Comparison of ENCODE assay signal across 1 cellular context in the genomic region with DNA sequence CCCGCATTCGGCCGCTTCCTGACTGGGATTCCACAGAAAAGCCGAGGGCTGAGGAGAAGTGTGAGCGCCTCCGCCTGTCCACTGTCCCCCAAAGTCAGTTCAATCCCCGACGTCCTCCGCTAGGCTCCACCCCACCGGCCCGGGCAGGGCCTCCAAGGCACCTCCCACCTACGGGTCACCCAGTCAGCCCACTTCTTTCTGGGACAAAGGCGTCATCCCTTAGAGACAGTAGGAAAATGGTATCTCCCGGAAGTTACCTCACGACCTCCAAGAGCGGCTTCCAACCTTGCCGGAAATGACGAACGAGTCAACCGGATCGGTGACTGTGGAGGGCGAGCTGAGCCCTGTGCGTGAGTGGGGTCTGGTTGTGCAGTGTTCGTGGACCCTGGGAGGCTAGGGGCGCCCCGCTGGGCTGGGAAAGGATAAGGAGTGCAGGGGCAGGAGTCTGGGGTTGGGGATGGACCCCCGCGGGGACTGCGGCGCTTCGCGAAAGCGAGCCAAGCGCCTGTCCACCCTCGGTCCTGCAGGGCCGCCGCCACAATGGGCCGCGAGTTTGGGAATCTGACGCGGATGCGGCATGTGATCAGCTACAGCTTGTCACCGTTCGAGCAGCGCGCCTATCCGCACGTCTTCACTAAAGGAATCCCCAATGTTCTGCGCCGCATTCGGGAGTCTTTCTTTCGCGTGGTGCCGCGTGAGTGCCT.
A peak's percentile ranks its signal among the peaks of the same experiment; 100 is the strongest.
TF ChIP-seq lines count a peak whose summit lies in the region.

A gene with protein sequence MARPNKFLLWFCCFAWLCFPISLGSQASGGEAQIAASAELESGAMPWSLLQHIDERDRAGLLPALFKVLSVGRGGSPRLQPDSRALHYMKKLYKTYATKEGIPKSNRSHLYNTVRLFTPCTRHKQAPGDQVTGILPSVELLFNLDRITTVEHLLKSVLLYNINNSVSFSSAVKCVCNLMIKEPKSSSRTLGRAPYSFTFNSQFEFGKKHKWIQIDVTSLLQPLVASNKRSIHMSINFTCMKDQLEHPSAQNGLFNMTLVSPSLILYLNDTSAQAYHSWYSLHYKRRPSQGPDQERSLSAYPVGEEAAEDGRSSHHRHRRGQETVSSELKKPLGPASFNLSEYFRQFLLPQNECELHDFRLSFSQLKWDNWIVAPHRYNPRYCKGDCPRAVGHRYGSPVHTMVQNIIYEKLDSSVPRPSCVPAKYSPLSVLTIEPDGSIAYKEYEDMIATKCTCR (minus strand): TSS at position 128 of the 704 bp plus-strand sequence. CDS start 1,936 bp downstream, outside the sequence.
A gene (plus strand): TSS at position 301 of the 704 bp plus-strand sequence. CDS start 240 bp downstream, at position 541.

TF ChIP-seq in K562, 482 proteins besides CTCF, POLR2A, EP300 and RAD21 (continued from another document and continues in another):
- TF ChIP-seq POLR2AphosphoS5 (IDR thresholded peaks at IDR 0.05; ENCODE audit: control insufficient read depth, insufficient read depth, low read depth, low read length) (peak; percentile 98), TAF9B (IDR thresholded peaks at IDR 0.05; ENCODE audit: partially characterized antibody) (peak; percentile 81), FUS (optimal IDR thresholded peaks at IDR 0.05; ENCODE audit: low read depth, low read length) (no peak), ESRRB (CRISPR knock-in tag; IDR thresholded peaks at IDR 0.05; ENCODE audit: borderline replicate concordance) (no peak), CBX8 (IDR thresholded peaks at IDR 0.05; ENCODE audit: borderline replicate concordance, extremely low read depth, low read depth, low read length, poor library complexity, severe bottlenecking) (no peak), MTA1 (IDR thresholded peaks at IDR 0.05; ENCODE audit: borderline replicate concordance) (no peak), SLC30A9 (CRISPR knock-in tag; IDR thresholded peaks at IDR 0.05) (no peak), HNRNPL (IDR thresholded peaks at IDR 0.05; ENCODE audit: low read depth, low read length) (no peak), TRIM28 (IDR thresholded peaks at IDR 0.05) (peak; percentile 65; the same call in 1 of the 2 replicates), SMAD1 (IDR thresholded peaks at IDR 0.05; ENCODE audit: low read depth, low read length, partially characterized antibody) (peak; percentile 69), ZNF384 (IDR thresholded peaks at IDR 0.05; ENCODE audit: low read depth, low read length) (no peak), GATAD2A (IDR thresholded peaks at IDR 0.05) (no peak), DIDO1 (tag; IDR thresholded peaks at IDR 0.05; ENCODE audit: low read depth) (no peak), SUPT5H (IDR thresholded peaks at IDR 0.05) (peak; percentile 99), DMBX1 (CRISPR knock-in tag; IDR thresholded peaks at IDR 0.05; ENCODE audit: borderline replicate concordance) (no peak), ZBED1 (IDR thresholded peaks at IDR 0.05) (no peak; the same call in 1 of the 2 replicates), KLF16 (IDR thresholded peaks at IDR 0.05) (0 out of 2 replicates have a peak, but pooled peaks have one; percentile 22), ZBTB17 (CRISPR knock-in tag; IDR thresholded peaks at IDR 0.05) (no peak), NR1H2 (CRISPR knock-in tag; IDR thresholded peaks at IDR 0.05) (peak; percentile 97), ZNF561 (CRISPR knock-in tag; conservative IDR thresholded peaks at IDR 0.05) (no peak), SNIP1 (IDR thresholded peaks at IDR 0.05; ENCODE audit: low read depth) (no peak), FOXA3 (CRISPR knock-in tag; conservative IDR thresholded peaks at IDR 0.05 in 1 of 2, IDR thresholded peaks at IDR 0.05 in 1 of 2) (no peak), PPARD (CRISPR knock-in tag; IDR thresholded peaks at IDR 0.05) (no peak), YBX1 (IDR thresholded peaks at IDR 0.05) (no peak), CBX3 (IDR thresholded peaks at IDR 0.05; ENCODE audit: borderline replicate concordance in 1 of 2, low read length in 2 of 2) (no peak; a peak in 1 of 3 replicates), MAFG (tag; conservative IDR thresholded peaks at IDR 0.05) (no peak), TCF7 (IDR thresholded peaks at IDR 0.05; ENCODE audit: borderline replicate concordance) (0 out of 2 replicates have a peak, but pooled peaks have one; percentile 4), SRSF1 (IDR thresholded peaks at IDR 0.05; ENCODE audit: low read depth, low read length) (no peak), GTF2A2 (tag; IDR thresholded peaks at IDR 0.05) (no peak)
- TF ChIP-seq, protein P1, sequence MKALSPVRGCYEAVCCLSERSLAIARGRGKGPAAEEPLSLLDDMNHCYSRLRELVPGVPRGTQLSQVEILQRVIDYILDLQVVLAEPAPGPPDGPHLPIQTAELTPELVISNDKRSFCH (CRISPR knock-in tag; IDR thresholded peaks at IDR 0.05) = no peak
- TF ChIP-seq, protein P1 (tag; IDR thresholded peaks at IDR 0.05) = no peak
- TF ChIP-seq, protein P2, sequence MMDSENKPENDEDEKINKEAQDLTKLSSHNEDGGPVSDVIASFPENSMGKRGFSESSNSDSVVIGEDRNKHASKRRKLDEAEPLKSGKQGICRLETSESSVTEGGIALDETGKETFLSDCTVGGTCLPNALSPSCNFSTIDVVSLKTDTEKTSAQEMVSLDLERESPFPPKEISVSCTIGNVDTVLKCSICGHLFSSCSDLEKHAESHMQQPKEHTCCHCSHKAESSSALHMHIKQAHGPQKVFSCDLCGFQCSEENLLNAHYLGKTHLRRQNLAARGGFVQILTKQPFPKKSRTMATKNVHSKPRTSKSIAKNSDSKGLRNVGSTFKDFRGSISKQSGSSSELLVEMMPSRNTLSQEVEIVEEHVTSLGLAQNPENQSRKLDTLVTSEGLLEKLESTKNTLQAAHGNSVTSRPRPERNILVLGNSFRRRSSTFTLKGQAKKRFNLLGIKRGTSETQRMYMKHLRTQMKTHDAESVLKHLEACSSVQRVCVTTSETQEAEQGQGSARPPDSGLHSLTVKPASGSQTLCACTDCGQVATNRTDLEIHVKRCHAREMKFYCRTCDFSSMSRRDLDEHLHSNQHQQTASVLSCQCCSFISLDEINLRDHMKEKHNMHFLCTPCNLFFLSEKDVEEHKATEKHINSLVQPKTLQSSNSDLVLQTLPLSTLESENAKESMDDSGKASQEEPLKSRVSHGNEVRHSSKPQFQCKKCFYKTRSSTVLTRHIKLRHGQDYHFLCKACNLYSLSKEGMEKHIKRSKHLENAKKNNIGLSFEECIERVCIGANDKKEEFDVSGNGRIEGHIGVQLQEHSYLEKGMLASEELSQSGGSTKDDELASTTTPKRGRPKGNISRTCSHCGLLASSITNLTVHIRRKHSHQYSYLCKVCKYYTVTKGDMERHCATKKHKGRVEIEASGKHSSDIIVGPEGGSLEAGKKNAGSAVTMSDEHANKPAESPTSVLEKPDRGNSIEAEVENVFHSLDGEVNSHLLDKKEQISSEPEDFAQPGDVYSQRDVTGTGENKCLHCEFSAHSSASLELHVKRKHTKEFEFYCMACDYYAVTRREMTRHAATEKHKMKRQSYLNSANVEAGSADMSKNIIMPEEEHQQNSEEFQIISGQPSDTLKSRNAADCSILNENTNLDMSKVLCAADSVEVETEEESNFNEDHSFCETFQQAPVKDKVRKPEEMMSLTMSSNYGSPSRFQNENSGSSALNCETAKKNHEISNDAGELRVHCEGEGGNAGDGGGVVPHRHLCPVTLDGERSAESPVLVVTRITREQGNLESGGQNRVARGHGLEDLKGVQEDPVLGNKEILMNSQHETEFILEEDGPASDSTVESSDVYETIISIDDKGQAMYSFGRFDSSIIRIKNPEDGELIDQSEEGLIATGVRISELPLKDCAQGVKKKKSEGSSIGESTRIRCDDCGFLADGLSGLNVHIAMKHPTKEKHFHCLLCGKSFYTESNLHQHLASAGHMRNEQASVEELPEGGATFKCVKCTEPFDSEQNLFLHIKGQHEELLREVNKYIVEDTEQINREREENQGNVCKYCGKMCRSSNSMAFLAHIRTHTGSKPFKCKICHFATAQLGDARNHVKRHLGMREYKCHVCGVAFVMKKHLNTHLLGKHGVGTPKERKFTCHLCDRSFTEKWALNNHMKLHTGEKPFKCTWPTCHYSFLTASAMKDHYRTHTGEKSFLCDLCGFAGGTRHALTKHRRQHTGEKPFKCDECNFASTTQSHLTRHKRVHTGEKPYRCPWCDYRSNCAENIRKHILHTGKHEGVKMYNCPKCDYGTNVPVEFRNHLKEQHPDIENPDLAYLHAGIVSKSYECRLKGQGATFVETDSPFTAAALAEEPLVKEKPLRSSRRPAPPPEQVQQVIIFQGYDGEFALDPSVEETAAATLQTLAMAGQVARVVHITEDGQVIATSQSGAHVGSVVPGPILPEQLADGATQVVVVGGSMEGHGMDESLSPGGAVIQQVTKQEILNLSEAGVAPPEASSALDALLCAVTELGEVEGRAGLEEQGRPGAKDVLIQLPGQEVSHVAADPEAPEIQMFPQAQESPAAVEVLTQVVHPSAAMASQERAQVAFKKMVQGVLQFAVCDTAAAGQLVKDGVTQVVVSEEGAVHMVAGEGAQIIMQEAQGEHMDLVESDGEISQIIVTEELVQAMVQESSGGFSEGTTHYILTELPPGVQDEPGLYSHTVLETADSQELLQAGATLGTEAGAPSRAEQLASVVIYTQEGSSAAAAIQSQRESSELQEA (IDR thresholded peaks at IDR 0.05; ENCODE audit: low read depth) = peak; percentile 61; the same call in 1 of the 2 replicates
- TF ChIP-seq, protein P3, sequence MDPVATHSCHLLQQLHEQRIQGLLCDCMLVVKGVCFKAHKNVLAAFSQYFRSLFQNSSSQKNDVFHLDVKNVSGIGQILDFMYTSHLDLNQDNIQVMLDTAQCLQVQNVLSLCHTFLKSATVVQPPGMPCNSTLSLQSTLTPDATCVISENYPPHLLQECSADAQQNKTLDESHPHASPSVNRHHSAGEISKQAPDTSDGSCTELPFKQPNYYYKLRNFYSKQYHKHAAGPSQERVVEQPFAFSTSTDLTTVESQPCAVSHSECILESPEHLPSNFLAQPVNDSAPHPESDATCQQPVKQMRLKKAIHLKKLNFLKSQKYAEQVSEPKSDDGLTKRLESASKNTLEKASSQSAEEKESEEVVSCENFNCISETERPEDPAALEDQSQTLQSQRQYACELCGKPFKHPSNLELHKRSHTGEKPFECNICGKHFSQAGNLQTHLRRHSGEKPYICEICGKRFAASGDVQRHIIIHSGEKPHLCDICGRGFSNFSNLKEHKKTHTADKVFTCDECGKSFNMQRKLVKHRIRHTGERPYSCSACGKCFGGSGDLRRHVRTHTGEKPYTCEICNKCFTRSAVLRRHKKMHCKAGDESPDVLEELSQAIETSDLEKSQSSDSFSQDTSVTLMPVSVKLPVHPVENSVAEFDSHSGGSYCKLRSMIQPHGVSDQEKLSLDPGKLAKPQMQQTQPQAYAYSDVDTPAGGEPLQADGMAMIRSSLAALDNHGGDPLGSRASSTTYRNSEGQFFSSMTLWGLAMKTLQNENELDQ (CRISPR knock-in tag; IDR thresholded peaks at IDR 0.05; ENCODE audit: borderline replicate concordance) = no peak
- TF ChIP-seq, protein P4, sequence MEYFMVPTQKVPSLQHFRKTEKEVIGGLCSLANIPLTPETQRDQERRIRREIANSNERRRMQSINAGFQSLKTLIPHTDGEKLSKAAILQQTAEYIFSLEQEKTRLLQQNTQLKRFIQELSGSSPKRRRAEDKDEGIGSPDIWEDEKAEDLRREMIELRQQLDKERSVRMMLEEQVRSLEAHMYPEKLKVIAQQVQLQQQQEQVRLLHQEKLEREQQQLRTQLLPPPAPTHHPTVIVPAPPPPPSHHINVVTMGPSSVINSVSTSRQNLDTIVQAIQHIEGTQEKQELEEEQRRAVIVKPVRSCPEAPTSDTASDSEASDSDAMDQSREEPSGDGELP (CRISPR knock-in tag; IDR thresholded peaks at IDR 0.05; ENCODE audit: borderline replicate concordance) = peak; percentile 87; the same call in 1 of the 2 replicates
- TF ChIP-seq, protein P5, sequence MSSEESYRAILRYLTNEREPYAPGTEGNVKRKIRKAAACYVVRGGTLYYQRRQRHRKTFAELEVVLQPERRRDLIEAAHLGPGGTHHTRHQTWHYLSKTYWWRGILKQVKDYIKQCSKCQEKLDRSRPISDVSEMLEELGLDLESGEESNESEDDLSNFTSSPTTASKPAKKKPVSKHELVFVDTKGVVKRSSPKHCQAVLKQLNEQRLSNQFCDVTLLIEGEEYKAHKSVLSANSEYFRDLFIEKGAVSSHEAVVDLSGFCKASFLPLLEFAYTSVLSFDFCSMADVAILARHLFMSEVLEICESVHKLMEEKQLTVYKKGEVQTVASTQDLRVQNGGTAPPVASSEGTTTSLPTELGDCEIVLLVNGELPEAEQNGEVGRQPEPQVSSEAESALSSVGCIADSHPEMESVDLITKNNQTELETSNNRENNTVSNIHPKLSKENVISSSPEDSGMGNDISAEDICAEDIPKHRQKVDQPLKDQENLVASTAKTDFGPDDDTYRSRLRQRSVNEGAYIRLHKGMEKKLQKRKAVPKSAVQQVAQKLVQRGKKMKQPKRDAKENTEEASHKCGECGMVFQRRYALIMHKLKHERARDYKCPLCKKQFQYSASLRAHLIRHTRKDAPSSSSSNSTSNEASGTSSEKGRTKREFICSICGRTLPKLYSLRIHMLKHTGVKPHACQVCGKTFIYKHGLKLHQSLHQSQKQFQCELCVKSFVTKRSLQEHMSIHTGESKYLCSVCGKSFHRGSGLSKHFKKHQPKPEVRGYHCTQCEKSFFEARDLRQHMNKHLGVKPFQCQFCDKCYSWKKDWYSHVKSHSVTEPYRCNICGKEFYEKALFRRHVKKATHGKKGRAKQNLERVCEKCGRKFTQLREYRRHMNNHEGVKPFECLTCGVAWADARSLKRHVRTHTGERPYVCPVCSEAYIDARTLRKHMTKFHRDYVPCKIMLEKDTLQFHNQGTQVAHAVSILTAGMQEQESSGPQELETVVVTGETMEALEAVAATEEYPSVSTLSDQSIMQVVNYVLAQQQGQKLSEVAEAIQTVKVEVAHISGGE (CRISPR knock-in tag; IDR thresholded peaks at IDR 0.05) = peak in 2 of 3 experiments; percentile 29 to 71; a peak in 3 of 6 replicates
- TF ChIP-seq, protein P6, sequence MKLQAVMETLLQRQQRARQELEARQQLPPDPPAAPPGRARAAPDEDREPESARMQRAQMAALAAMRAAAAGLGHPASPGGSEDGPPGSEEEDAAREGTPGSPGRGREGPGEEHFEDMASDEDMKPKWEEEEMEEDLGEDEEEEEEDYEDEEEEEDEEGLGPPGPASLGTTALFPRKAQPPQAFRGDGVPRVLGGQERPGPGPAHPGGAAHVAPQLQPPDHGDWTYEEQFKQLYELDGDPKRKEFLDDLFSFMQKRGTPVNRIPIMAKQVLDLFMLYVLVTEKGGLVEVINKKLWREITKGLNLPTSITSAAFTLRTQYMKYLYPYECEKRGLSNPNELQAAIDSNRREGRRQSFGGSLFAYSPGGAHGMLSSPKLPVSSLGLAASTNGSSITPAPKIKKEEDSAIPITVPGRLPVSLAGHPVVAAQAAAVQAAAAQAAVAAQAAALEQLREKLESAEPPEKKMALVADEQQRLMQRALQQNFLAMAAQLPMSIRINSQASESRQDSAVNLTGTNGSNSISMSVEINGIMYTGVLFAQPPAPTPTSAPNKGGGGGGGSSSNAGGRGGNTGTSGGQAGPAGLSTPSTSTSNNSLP (IDR thresholded peaks at IDR 0.05; ENCODE audit: borderline replicate concordance, low read depth, low read length) = peak; percentile 44; the same call in 1 of the 2 replicates
- TF ChIP-seq, protein P7, sequence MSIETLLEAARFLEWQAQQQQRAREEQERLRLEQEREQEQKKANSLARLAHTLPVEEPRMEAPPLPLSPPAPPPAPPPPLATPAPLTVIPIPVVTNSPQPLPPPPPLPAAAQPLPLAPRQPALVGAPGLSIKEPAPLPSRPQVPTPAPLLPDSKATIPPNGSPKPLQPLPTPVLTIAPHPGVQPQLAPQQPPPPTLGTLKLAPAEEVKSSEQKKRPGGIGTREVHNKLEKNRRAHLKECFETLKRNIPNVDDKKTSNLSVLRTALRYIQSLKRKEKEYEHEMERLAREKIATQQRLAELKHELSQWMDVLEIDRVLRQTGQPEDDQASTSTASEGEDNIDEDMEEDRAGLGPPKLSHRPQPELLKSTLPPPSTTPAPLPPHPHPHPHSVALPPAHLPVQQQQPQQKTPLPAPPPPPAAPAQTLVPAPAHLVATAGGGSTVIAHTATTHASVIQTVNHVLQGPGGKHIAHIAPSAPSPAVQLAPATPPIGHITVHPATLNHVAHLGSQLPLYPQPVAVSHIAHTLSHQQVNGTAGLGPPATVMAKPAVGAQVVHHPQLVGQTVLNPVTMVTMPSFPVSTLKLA (conservative IDR thresholded peaks at IDR 0.05) = peak; percentile 51 to 82
